16 cellular contexts compared by ENCODE assay signal in genomic region chr6:165443462-165443861, GRCh38.
DNase-seq lines count a peak whose midpoint lies in the region; ATAC-seq and TF ChIP-seq lines count a peak whose summit lies in the region.
"Had no signal": no experiment of that assay in that cellular context is flagged by ENCODE, and none has a peak within 500 bp of the region (broad histone marks: within the 10 kb centered on the region; RNA-seq: fewer than 3 reads in every experiment).

No MANE protein-coding gene starts in this region.

- H4K91ac ChIP-seq in neuronal stem cell (ENCODE audit: low read depth, low read length, poor library complexity) = peak overlapping the region; percentile 25

- no peak overlapping the region for H3K23ac ChIP-seq in neuronal stem cell (ENCODE audit: low read depth, low read length, poor library complexity)

- H3K4me1 ChIP-seq in HEK293 (ENCODE audit: control insufficient read depth, insufficient read depth, low read length) (no peaks in the 10 kb centered on the region; the same call in 1 of the 2 replicates), neuronal stem cell (ENCODE audit: control insufficient read depth in 2 of 2, insufficient read depth in 1 of 2, low read depth in 1 of 2, low read length in 2 of 2) (peaks cover 0 to 3% of the 10 kb centered on the region in 2 donors)
- H3K4me1 ChIP-seq: BLaER1 treated with 17β-estradiol and CSF1 and Interleukin-3, amounts not matched to agents 10 nM and 100 nM; Caco-2 had no signal

- no peaks in the 10 kb centered on the region for H3K27me3 ChIP-seq in neuronal stem cell (ENCODE audit: control insufficient read depth in 3 of 3, insufficient read depth in 3 of 3, low read depth in 1 of 3, low read length in 3 of 3)
- H3K27me3 ChIP-seq: BLaER1 treated with 17β-estradiol and CSF1 and Interleukin-3, amounts not matched to agents 10 nM and 100 nM had no signal

- POLR2A ChIA-PET in HEK293 (lab: Yijun Ruan, JAX) = no interaction called here

- no peak overlapping the region for H3K9ac ChIP-seq in neuronal stem cell (ENCODE audit: low read depth, low read length, poor library complexity)
- H3K9ac ChIP-seq: BLaER1 treated with 17β-estradiol and CSF1 and Interleukin-3, amounts not matched to agents 10 nM and 100 nM had no signal

- no peak for ATAC-seq in HG03457 (IDR thresholded peaks at IDR 0.05; ENCODE audit: unreplicated experiment)
- ATAC-seq: A549; CD8-positive, alpha-beta T cell had no signal

- H3K18ac ChIP-seq in neuronal stem cell (ENCODE audit: low read length) = no peak overlapping the region

- no peak overlapping the region for H3K4me2 ChIP-seq in neuronal stem cell (ENCODE audit: insufficient read depth, low read length, poor library complexity, severe bottlenecking)
- H3K4me2 ChIP-seq: A549; BLaER1 treated with 17β-estradiol and CSF1 and Interleukin-3, amounts not matched to agents 10 nM and 100 nM had no signal

- H2BK15ac ChIP-seq in neuronal stem cell (ENCODE audit: low read length) = no peak overlapping the region

- H2BK5ac ChIP-seq in neuronal stem cell (ENCODE audit: low read length) = no peak overlapping the region

- H2AK5ac ChIP-seq in neuronal stem cell (ENCODE audit: low read depth, low read length) = no peak overlapping the region

- CTCF ChIA-PET in HEK293 (lab: Yijun Ruan, JAX) = no interaction called here

- no peak overlapping the region for H2BK12ac ChIP-seq in neuronal stem cell (ENCODE audit: low read length)

- no peaks in the 10 kb centered on the region for H3K79me1 ChIP-seq in neuronal stem cell (ENCODE audit: low read depth, low read length)

- H3K27ac ChIP-seq in HEK293 (ENCODE audit: extremely low read depth, low read depth, low read length) = no peak overlapping the region
- no peak overlapping the region for H3K27ac ChIP-seq in neuronal stem cell (replicated peaks; ENCODE audit: low read length)
- H3K27ac ChIP-seq: 22Rv1; A549; BLaER1 treated with 17β-estradiol and CSF1 and Interleukin-3, amounts not matched to agents 10 nM and 100 nM; C4-2B had no signal

- no peaks in the 10 kb centered on the region for H3K9me3 ChIP-seq in HEK293 (ENCODE audit: control insufficient read depth, insufficient read depth, low read depth, low read length)
- H3K9me3 ChIP-seq in iPS-18c (ENCODE audit: control insufficient read depth, insufficient read depth, low read length) = no peaks in the 10 kb centered on the region
- H3K9me3 ChIP-seq in neuronal stem cell (replicated peaks in 1 of 2; ENCODE audit: control insufficient read depth in 2 of 2, insufficient read depth in 1 of 2, low read depth in 1 of 2, low read length in 2 of 2) = peaks cover 9 to 27% of the 10 kb centered on the region in 2 donors

- no peak overlapping the region for H3K4ac ChIP-seq in neuronal stem cell (ENCODE audit: low read length)

- H2BK120ac ChIP-seq in neuronal stem cell (ENCODE audit: low read depth, low read length) = no peak overlapping the region

- no CpG with 5 or more reads among the region's 4 CpGs for WGBS in neuronal stem cell (ENCODE audit: extremely low coverage in 2 of 2, insufficient read length in 2 of 2, insufficient replicate concordance in 1 of 2), 2 donors

- H3K36me3 ChIP-seq in HEK293 (ENCODE audit: control insufficient read depth in 2 of 2, insufficient read depth in 1 of 2, low read length in 2 of 2) (peaks cover under 1 to 9% of the 10 kb centered on the region in 2 experiments; a peak in 2 of 3 replicates), neuronal stem cell (replicated peaks in 1 of 2; ENCODE audit: control insufficient read depth in 2 of 2, insufficient read depth in 2 of 2, low read length in 2 of 2) (peaks cover 8 to 25% of the 10 kb centered on the region in 2 donors)
- H3K36me3 ChIP-seq: BLaER1 treated with 17β-estradiol and CSF1 and Interleukin-3, amounts not matched to agents 10 nM and 100 nM had no signal

- no peak for DNase-seq in neuronal stem cell (ENCODE audit: low spot score)
- no peak for DNase-seq in NCI-H748 treated with DMSO at 0.1 percent for 48 hours (lab: John Stamatoyannopoulos, UW)
- DNase-seq: AML-193; Caco-2; Calu3; CD4-positive, alpha-beta T cell; CD8-positive, alpha-beta T cell; DMS79 treated with DMSO at 0.1 percent for 48 hours; GF-D8 had no signal

- no peak overlapping the region for H4K8ac ChIP-seq in neuronal stem cell (ENCODE audit: low read depth, low read length)

- H3K14ac ChIP-seq in neuronal stem cell (ENCODE audit: low read length) = no peak overlapping the region

- no peak overlapping the region for H2AFZ ChIP-seq in neuronal stem cell (ENCODE audit: low read length)

- H3K4me3 ChIP-seq in HEK293 (ENCODE audit: low read depth, low read length) (no peak overlapping the region), iPS-18c (ENCODE audit: insufficient read depth, low read depth, low read length) (peak overlapping the region; percentile 9; the same call in 1 of the 2 replicates), neuronal stem cell (ENCODE audit: low read length in 2 of 2) (no peak overlapping the region)
- H3K4me3 ChIP-seq: A549; BLaER1 treated with 17β-estradiol and CSF1 and Interleukin-3, amounts not matched to agents 10 nM and 100 nM had no signal

- no peak for TF ChIP-seq CTCF in HEK293 (tag by site-specific recombination; IDR thresholded peaks at IDR 0.05)

TF ChIP-seq in HEK293, 187 proteins besides CTCF, POLR2A, EP300 and RAD21:
- TF ChIP-seq ZNF184 (tag by site-specific recombination; IDR thresholded peaks at IDR 0.05) (no peak), MYNN (tag by site-specific recombination; IDR thresholded peaks at IDR 0.05; ENCODE audit: borderline replicate concordance) (no peak), PATZ1 (tag by site-specific recombination; IDR thresholded peaks at IDR 0.05) (no peak), SETDB1 (IDR thresholded peaks at IDR 0.05; ENCODE audit: insufficient read length, low read length) (peak; percentile 80), SALL2 (tag by site-specific recombination; IDR thresholded peaks at IDR 0.05; ENCODE audit: borderline replicate concordance) (no peak), REPIN1 (tag by site-specific recombination; IDR thresholded peaks at IDR 0.05; ENCODE audit: low read depth) (no peak), TRIM28 (IDR thresholded peaks at IDR 0.05; ENCODE audit: borderline replicate concordance, low read length) (peak; percentile 74; the same call in 1 of the 2 replicates), EGR2 (tag by site-specific recombination; IDR thresholded peaks at IDR 0.05; ENCODE audit: low read depth) (no peak), ZNF114 (tag by site-specific recombination; IDR thresholded peaks at IDR 0.05) (no peak)
- TF ChIP-seq, protein P1, sequence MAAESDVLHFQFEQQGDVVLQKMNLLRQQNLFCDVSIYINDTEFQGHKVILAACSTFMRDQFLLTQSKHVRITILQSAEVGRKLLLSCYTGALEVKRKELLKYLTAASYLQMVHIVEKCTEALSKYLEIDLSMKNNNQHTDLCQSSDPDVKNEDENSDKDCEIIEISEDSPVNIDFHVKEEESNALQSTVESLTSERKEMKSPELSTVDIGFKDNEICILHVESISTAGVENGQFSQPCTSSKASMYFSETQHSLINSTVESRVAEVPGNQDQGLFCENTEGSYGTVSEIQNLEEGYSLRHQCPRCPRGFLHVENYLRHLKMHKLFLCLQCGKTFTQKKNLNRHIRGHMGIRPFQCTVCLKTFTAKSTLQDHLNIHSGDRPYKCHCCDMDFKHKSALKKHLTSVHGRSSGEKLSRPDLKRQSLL (tag by site-specific recombination; IDR thresholded peaks at IDR 0.05) = 0 out of 2 replicates have a peak, but pooled peaks have one; percentile 11
